In genomic region chrX:46838482-46838857, GRCh38 we compare ENCODE assay signal across 1 cellular context.
TF ChIP-seq lines count a peak whose summit lies in the region.

No MANE protein-coding gene starts in this region.

TF ChIP-seq in GM12878, 131 proteins besides CTCF, POLR2A, EP300 and RAD21 (continued from another document):
- TF ChIP-seq ZBTB33 (IDR thresholded peaks at IDR 0.05), result no peak
- TF ChIP-seq MXI1 (IDR thresholded peaks at IDR 0.05; ENCODE audit: low read depth, low read length), result no peak
- no peak for TF ChIP-seq GABPA (IDR thresholded peaks at IDR 0.05; ENCODE audit: low read depth)
- TF ChIP-seq YY1 (IDR thresholded peaks at IDR 0.05; ENCODE audit: low read depth, low read length), result no peak
- no peak for TF ChIP-seq ZZZ3 (IDR thresholded peaks at IDR 0.05; ENCODE audit: control insufficient read depth, insufficient read length, low read depth)
- no peak for TF ChIP-seq NFIC (IDR thresholded peaks at IDR 0.05; ENCODE audit: low read depth, low read length)
- no peak for TF ChIP-seq ZNF217 (IDR thresholded peaks at IDR 0.05)
- no peak for TF ChIP-seq NFXL1 (IDR thresholded peaks at IDR 0.05; ENCODE audit: borderline replicate concordance)
- TF ChIP-seq NKRF (conservative IDR thresholded peaks at IDR 0.05), result no peak
- TF ChIP-seq ZNF592 (IDR thresholded peaks at IDR 0.05), result no peak
- no peak for TF ChIP-seq PAX8 (IDR thresholded peaks at IDR 0.05)
